2 cellular contexts compared by ENCODE assay signal in the genomic region with DNA sequence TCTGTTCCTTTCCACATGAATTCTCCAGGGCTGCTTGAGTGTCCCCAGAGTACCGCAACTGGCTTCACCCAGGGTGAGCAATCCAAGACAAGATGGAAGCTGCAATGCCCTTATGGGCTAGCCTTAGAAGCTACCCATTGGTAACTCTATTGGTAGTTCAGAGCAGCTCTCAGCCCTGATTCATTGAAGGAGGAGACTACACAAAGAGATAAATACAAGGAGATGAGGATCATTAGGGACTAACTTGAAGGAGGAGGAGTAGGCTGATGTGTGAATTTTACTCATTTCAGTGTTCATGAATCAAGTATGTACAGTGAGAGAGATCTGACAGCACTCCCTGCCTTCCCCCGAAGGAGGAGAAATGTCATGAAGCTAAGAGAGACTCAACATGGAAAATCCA.
TF ChIP-seq lines count a peak whose summit lies in the region.

No MANE protein-coding gene starts in this region.

TF ChIP-seq in GM23338, 12 proteins besides CTCF, POLR2A, EP300 and RAD21 (continued from another document and continues in another):
- TF ChIP-seq NANOG (IDR thresholded peaks at IDR 0.05; ENCODE audit: borderline replicate concordance) (no peak), ZNF331 (CRISPR knock-in tag; IDR thresholded peaks at IDR 0.05; ENCODE audit: low read depth) (no peak), ZNF114 (CRISPR knock-in tag; IDR thresholded peaks at IDR 0.05) (no peak), EZH2phosphoT487 (IDR thresholded peaks at IDR 0.05; ENCODE audit: unreplicated experiment) (no peak), JUNB (IDR thresholded peaks at IDR 0.05; ENCODE audit: unreplicated experiment) (no peak), STAT1 (IDR thresholded peaks at IDR 0.05; ENCODE audit: unreplicated experiment) (no peak), POLR2AphosphoS5 (IDR thresholded peaks at IDR 0.05; ENCODE audit: low read depth) (no peak)
- TF ChIP-seq, protein P1, sequence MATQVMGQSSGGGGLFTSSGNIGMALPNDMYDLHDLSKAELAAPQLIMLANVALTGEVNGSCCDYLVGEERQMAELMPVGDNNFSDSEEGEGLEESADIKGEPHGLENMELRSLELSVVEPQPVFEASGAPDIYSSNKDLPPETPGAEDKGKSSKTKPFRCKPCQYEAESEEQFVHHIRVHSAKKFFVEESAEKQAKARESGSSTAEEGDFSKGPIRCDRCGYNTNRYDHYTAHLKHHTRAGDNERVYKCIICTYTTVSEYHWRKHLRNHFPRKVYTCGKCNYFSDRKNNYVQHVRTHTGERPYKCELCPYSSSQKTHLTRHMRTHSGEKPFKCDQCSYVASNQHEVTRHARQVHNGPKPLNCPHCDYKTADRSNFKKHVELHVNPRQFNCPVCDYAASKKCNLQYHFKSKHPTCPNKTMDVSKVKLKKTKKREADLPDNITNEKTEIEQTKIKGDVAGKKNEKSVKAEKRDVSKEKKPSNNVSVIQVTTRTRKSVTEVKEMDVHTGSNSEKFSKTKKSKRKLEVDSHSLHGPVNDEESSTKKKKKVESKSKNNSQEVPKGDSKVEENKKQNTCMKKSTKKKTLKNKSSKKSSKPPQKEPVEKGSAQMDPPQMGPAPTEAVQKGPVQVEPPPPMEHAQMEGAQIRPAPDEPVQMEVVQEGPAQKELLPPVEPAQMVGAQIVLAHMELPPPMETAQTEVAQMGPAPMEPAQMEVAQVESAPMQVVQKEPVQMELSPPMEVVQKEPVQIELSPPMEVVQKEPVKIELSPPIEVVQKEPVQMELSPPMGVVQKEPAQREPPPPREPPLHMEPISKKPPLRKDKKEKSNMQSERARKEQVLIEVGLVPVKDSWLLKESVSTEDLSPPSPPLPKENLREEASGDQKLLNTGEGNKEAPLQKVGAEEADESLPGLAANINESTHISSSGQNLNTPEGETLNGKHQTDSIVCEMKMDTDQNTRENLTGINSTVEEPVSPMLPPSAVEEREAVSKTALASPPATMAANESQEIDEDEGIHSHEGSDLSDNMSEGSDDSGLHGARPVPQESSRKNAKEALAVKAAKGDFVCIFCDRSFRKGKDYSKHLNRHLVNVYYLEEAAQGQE (IDR thresholded peaks at IDR 0.05; ENCODE audit: unreplicated experiment): no peak
- TF ChIP-seq, protein P2, sequence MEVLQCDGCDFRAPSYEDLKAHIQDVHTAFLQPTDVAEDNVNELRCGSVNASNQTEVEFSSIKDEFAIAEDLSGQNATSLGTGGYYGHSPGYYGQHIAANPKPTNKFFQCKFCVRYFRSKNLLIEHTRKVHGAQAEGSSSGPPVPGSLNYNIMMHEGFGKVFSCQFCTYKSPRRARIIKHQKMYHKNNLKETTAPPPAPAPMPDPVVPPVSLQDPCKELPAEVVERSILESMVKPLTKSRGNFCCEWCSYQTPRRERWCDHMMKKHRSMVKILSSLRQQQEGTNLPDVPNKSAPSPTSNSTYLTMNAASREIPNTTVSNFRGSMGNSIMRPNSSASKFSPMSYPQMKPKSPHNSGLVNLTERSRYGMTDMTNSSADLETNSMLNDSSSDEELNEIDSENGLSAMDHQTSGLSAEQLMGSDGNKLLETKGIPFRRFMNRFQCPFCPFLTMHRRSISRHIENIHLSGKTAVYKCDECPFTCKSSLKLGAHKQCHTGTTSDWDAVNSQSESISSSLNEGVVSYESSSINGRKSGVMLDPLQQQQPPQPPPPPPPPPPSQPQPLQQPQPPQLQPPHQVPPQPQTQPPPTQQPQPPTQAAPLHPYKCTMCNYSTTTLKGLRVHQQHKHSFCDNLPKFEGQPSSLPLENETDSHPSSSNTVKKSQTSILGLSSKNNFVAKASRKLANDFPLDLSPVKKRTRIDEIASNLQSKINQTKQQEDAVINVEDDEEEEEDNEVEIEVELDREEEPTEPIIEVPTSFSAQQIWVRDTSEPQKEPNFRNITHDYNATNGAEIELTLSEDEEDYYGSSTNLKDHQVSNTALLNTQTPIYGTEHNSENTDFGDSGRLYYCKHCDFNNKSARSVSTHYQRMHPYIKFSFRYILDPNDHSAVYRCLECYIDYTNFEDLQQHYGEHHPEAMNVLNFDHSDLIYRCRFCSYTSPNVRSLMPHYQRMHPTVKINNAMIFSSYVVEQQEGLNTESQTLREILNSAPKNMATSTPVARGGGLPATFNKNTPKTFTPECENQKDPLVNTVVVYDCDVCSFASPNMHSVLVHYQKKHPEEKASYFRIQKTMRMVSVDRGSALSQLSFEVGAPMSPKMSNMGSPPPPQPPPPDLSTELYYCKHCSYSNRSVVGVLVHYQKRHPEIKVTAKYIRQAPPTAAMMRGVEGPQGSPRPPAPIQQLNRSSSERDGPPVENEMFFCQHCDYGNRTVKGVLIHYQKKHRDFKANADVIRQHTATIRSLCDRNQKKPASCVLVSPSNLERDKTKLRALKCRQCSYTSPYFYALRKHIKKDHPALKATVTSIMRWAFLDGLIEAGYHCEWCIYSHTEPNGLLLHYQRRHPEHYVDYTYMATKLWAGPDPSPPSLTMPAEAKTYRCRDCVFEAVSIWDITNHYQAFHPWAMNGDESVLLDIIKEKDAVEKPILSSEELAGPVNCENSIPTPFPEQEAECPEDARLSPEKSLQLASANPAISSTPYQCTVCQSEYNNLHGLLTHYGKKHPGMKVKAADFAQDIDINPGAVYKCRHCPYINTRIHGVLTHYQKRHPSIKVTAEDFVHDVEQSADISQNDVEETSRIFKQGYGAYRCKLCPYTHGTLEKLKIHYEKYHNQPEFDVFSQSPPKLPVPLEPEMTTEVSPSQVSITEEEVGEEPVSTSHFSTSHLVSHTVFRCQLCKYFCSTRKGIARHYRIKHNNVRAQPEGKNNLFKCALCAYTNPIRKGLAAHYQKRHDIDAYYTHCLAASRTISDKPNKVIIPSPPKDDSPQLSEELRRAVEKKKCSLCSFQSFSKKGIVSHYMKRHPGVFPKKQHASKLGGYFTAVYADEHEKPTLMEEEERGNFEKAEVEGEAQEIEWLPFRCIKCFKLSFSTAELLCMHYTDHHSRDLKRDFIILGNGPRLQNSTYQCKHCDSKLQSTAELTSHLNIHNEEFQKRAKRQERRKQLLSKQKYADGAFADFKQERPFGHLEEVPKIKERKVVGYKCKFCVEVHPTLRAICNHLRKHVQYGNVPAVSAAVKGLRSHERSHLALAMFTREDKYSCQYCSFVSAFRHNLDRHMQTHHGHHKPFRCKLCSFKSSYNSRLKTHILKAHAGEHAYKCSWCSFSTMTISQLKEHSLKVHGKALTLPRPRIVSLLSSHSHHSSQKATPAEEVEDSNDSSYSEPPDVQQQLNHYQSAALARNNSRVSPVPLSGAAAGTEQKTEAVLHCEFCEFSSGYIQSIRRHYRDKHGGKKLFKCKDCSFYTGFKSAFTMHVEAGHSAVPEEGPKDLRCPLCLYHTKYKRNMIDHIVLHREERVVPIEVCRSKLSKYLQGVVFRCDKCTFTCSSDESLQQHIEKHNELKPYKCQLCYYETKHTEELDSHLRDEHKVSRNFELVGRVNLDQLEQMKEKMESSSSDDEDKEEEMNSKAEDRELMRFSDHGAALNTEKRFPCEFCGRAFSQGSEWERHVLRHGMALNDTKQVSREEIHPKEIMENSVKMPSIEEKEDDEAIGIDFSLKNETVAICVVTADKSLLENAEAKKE (CRISPR knock-in tag; IDR thresholded peaks at IDR 0.05): no peak
- TF ChIP-seq, protein P3, sequence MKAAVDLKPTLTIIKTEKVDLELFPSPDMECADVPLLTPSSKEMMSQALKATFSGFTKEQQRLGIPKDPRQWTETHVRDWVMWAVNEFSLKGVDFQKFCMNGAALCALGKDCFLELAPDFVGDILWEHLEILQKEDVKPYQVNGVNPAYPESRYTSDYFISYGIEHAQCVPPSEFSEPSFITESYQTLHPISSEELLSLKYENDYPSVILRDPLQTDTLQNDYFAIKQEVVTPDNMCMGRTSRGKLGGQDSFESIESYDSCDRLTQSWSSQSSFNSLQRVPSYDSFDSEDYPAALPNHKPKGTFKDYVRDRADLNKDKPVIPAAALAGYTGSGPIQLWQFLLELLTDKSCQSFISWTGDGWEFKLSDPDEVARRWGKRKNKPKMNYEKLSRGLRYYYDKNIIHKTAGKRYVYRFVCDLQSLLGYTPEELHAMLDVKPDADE (IDR thresholded peaks at IDR 0.05): no peak

TF ChIP-seq in K562, 482 proteins besides CTCF, POLR2A, EP300 and RAD21 (continued from another document):
- TF ChIP-seq SRSF7 (optimal IDR thresholded peaks at IDR 0.05; ENCODE audit: low read depth, low read length): no peak
- no peak for TF ChIP-seq ZNF445 (CRISPR knock-in tag; IDR thresholded peaks at IDR 0.05; ENCODE audit: low read depth)
- no peak for TF ChIP-seq CCNT2 (IDR thresholded peaks at IDR 0.05; ENCODE audit: borderline replicate concordance, extremely low read depth, insufficient read length, low read depth, low read length)
- no peak for TF ChIP-seq ZNF695 (CRISPR knock-in tag; IDR thresholded peaks at IDR 0.05)
- no peak for TF ChIP-seq MAFK (IDR thresholded peaks at IDR 0.05; ENCODE audit: low read length)
- no peak for TF ChIP-seq ATF1 (CRISPR knock-in tag; IDR thresholded peaks at IDR 0.05)
- no peak for TF ChIP-seq ATF1 (tag; IDR thresholded peaks at IDR 0.05)
- TF ChIP-seq NELFE (IDR thresholded peaks at IDR 0.05; ENCODE audit: insufficient read depth, insufficient read length): no peak
- TF ChIP-seq ZNF12 (CRISPR knock-in tag; IDR thresholded peaks at IDR 0.05): no peak
- no peak for TF ChIP-seq MCM5 (IDR thresholded peaks at IDR 0.05; ENCODE audit: low read depth)
- TF ChIP-seq TCF3 (CRISPR knock-in tag; IDR thresholded peaks at IDR 0.05): no peak
- TF ChIP-seq BHLHE40 (IDR thresholded peaks at IDR 0.05; ENCODE audit: low read length): no peak
- no peak for TF ChIP-seq NR4A1 (CRISPR knock-in tag; IDR thresholded peaks at IDR 0.05)
- TF ChIP-seq NR4A1 (tag; IDR thresholded peaks at IDR 0.05): no peak
- no peak for TF ChIP-seq NFYB (IDR thresholded peaks at IDR 0.05; ENCODE audit: extremely low read depth, insufficient read length)
- TF ChIP-seq ZSCAN32 (CRISPR knock-in tag; IDR thresholded peaks at IDR 0.05): no peak
- TF ChIP-seq NFRKB (IDR thresholded peaks at IDR 0.05; ENCODE audit: low read depth): no peak
- no peak for TF ChIP-seq HDAC1 (IDR thresholded peaks at IDR 0.05)
- TF ChIP-seq RBM14 (IDR thresholded peaks at IDR 0.05; ENCODE audit: borderline replicate concordance, insufficient read depth, low read depth, low read length): no peak
